Comparison of ENCODE assay signal across 7 cellular contexts in genomic region chr6:36724514-36725385, GRCh38. TPM values are rescaled to one million over a fixed set of nuclear protein-coding genes. Genes with fewer than 3 reads are reported as not detected.
DNase-seq lines count a peak whose midpoint lies in the region; ATAC-seq, FAIRE-seq and TF ChIP-seq lines count a peak whose summit lies in the region.

No MANE protein-coding gene starts in this region.

- CTCF ChIA-PET in SK-N-SH (lab: Yijun Ruan, JAX): interaction anchor here (0.6 to 3.0 kb wide), 23 partner anchors 9 to 207 kb away, joined by 3 to 14 read pairs (median 5); partner anchors contain the start of gene RAB44

- H3K4me1 ChIP-seq in Loucy (ENCODE audit: insufficient read depth, low read length, poor library complexity, severe bottlenecking): no peaks in the 10 kb centered on the region
- no peaks in the 10 kb centered on the region; a peak in 1 of 4 replicates for H3K4me1 ChIP-seq in SK-N-SH (ENCODE audit: control insufficient read depth in 1 of 2, insufficient read depth in 2 of 2, low read depth in 1 of 2, low read length in 1 of 2)
- H3K4me1 ChIP-seq in breast epithelium: no peaks in the 10 kb centered on the region
- H3K4me1 ChIP-seq in kidney (ENCODE audit: control insufficient read depth in 1 of 2, insufficient read depth in 1 of 2, low read depth in 1 of 2, low read length in 2 of 2): peaks cover 0 to 3% of the 10 kb centered on the region in 2 donors

- no peak for TF ChIP-seq EP300 in SK-N-SH (IDR thresholded peaks at IDR 0.05; ENCODE audit: borderline replicate concordance in 1 of 2, low read depth in 1 of 2, low read length in 1 of 2)

- TF ChIP-seq RAD21 in SK-N-SH (IDR thresholded peaks at IDR 0.05; ENCODE audit: low read length): peak; percentile 85

- H3K79me2 ChIP-seq in Loucy (ENCODE audit: insufficient read depth, low read length): no peaks in the 10 kb centered on the region
- H3K79me2 ChIP-seq in SK-N-SH (ENCODE audit: insufficient read depth): no peaks in the 10 kb centered on the region

- no peak for FAIRE-seq in kidney (lab: Jason Lieb, UNC)

- H3K9me3 ChIP-seq in Loucy (ENCODE audit: insufficient read depth, low read depth, low read length) (no peaks in the 10 kb centered on the region), SK-N-SH (no peaks in the 10 kb centered on the region), breast epithelium (no peaks in the 10 kb centered on the region), kidney (ENCODE audit: control insufficient read depth in 1 of 2, low read length in 2 of 2) (no peaks in the 10 kb centered on the region)

- H3K27me3 ChIP-seq in Loucy (ENCODE audit: insufficient read depth, low read length, poor library complexity, severe bottlenecking): no peaks in the 10 kb centered on the region
- no peaks in the 10 kb centered on the region for H3K27me3 ChIP-seq in SK-N-SH (ENCODE audit: insufficient read depth)
- no peaks in the 10 kb centered on the region for H3K27me3 ChIP-seq in breast epithelium

- POLR2A ChIA-PET in SK-N-SH (lab: Yijun Ruan, JAX): no interaction called here

- no peak overlapping the region for H3K9ac ChIP-seq in Loucy (ENCODE audit: low read depth, low read length, poor library complexity, severe bottlenecking)
- no peak overlapping the region for H3K9ac ChIP-seq in SK-N-SH
- H3K9ac ChIP-seq in kidney (ENCODE audit: low read length in 2 of 2): no peak overlapping the region

- peaks cover 16% of the 10 kb centered on the region; the same call in 1 of the 2 replicates for H3K36me3 ChIP-seq in Loucy (ENCODE audit: insufficient read depth, low read length)
- H3K36me3 ChIP-seq in SK-N-SH (replicated peaks in 1 of 2; ENCODE audit: control insufficient read depth in 1 of 2, insufficient read depth in 2 of 2, low read length in 1 of 2): no peaks in the 10 kb centered on the region
- no peaks in the 10 kb centered on the region for H3K36me3 ChIP-seq in breast epithelium
- no peaks in the 10 kb centered on the region for H3K36me3 ChIP-seq in kidney (ENCODE audit: control insufficient read depth in 1 of 2, insufficient read depth in 2 of 2, low read length in 2 of 2)

- H2AFZ ChIP-seq in Loucy (ENCODE audit: low read length): no peak overlapping the region
- no peak overlapping the region for H2AFZ ChIP-seq in SK-N-SH (ENCODE audit: low read depth)

- TF ChIP-seq CTCF in Loucy (conservative IDR thresholded peaks at IDR 0.05; ENCODE audit: low read length) (peak; percentile 74), SK-N-SH (IDR thresholded peaks at IDR 0.05) (peak; percentile 71), breast epithelium (IDR thresholded peaks at IDR 0.05) (peak in 2 of 3 donors; percentile 42 to 62), kidney (IDR thresholded peaks at IDR 0.05; ENCODE audit: borderline replicate concordance, extremely low read depth, insufficient read depth) (peak; percentile 53)

- ATAC-seq in GM19324 (IDR thresholded peaks at IDR 0.05; ENCODE audit: low FRiP score, unreplicated experiment): no peak

- H3F3A ChIP-seq in Loucy (ENCODE audit: low read depth): no peaks in the 10 kb centered on the region
- H3F3A ChIP-seq in SK-N-SH (replicated peaks; ENCODE audit: insufficient read depth): no peaks in the 10 kb centered on the region

- H3K9me2 ChIP-seq in Loucy (replicated peaks; ENCODE audit: low read depth, low read length): no peaks in the 10 kb centered on the region
- H3K9me2 ChIP-seq in SK-N-SH: no peaks in the 10 kb centered on the region

- TF ChIP-seq POLR2A in breast epithelium (IDR thresholded peaks at IDR 0.05): no peak

- H3K4me3 ChIP-seq in Loucy (ENCODE audit: low read length, poor library complexity, severe bottlenecking) (no peak overlapping the region), SK-N-SH (ENCODE audit: low read depth in 2 of 2, low read length in 1 of 2) (no peak overlapping the region), breast epithelium (no peak overlapping the region), kidney (ENCODE audit: low read length in 2 of 2) (no peak overlapping the region)

- DNase-seq in GM03348 (ENCODE audit: low spot score) (peak; percentile 86), SK-N-SH (peak; percentile 85), breast epithelium (ENCODE audit: low spot score in 2 of 2) (peak; percentile 50 to 80), kidney (no peak)
- DNase-seq in stimulated activated CD8-positive, alpha-beta memory T cell treated with anti-CD3 and anti-CD28 coated beads, Interleukin-15, amount 100 ng/mL, for 1 hour (ENCODE audit: low read depth): peak; percentile 18

- H4K20me1 ChIP-seq in Loucy (ENCODE audit: insufficient read depth, low read length, poor library complexity, severe bottlenecking): no peaks in the 10 kb centered on the region
- no peaks in the 10 kb centered on the region for H4K20me1 ChIP-seq in SK-N-SH (ENCODE audit: insufficient read depth)

- H3K27ac ChIP-seq in SK-N-SH (ENCODE audit: low read depth in 2 of 2, low read length in 1 of 2): no peak overlapping the region
- H3K27ac ChIP-seq in breast epithelium: no peak overlapping the region
- H3K27ac ChIP-seq in kidney (ENCODE audit: low read depth in 2 of 2, low read length in 2 of 2): no peak overlapping the region

- H3K4me2 ChIP-seq in Loucy (ENCODE audit: low read depth, low read length, poor library complexity, severe bottlenecking) (no peak overlapping the region), SK-N-SH (no peak overlapping the region)

- WGBS in SK-N-SH (ENCODE audit: low lambda C conversion rate): 53% methylated on average over 13 of the region's 13 CpGs

- intact Hi-C loops in breast epithelium (cut with DNase I; ENCODE audit: low total_unique reads) (no loop called here), kidney (cut with DNase I) (no loop called here)

TF ChIP-seq in SK-N-SH, 30 proteins besides CTCF, POLR2A, EP300 and RAD21:
- TF ChIP-seq SMC3 (IDR thresholded peaks at IDR 0.05; ENCODE audit: low read depth, low read length) (peak; percentile 83), USF1 (IDR thresholded peaks at IDR 0.05; ENCODE audit: borderline replicate concordance, low read depth) (no peak)
TF ChIP-seq in SK-N-SH: peak in this region for 1.

RNA-seq across cellular contexts. Expression of gene RAB44, which starts 27.1 kb away (rescaled TPM):
- polyA plus RNA-seq in SK-N-SH (2012; rRNA removed): 0.10 and 0.12 TPM in 2 replicates
- 0.01 TPM in 2 replicates for polyA plus RNA-seq in SK-N-SH (2012; cell fraction: cytosol; rRNA removed)
- polyA plus RNA-seq in SK-N-SH (2012; cell fraction: nucleus; rRNA removed): 0.70 and 0.83 TPM in 2 replicates
- 1 to 10 TPM in 1 of 3 donors, under 1 TPM in 2; under 0.01 to 1.9 (median 0.29) TPM for total RNA-seq in breast epithelium
- 1.5 TPM for total RNA-seq in kidney
- polyA plus RNA-seq in kidney (ENCODE audit: insufficient read depth, low read depth, low replicate concordance): not detected

RNA-seq across cellular contexts. Expression of gene CDKN1A, which starts 46.2 kb away (rescaled TPM):
- polyA plus RNA-seq in SK-N-SH (2012; rRNA removed): 747 and 824 TPM in 2 replicates
- 479 and 617 TPM in 2 replicates for polyA plus RNA-seq in SK-N-SH (2012; cell fraction: cytosol; rRNA removed)
- 431 and 582 TPM in 2 replicates for polyA plus RNA-seq in SK-N-SH (2012; cell fraction: nucleus; rRNA removed)
- total RNA-seq in breast epithelium: 100 to 1,000 TPM; 125 to 144 (median 143) TPM
- 66.2 TPM for total RNA-seq in kidney
- polyA plus RNA-seq in kidney (ENCODE audit: insufficient read depth, low read depth, low replicate concordance): 46.4 TPM
